20 cellular contexts compared by ENCODE assay signal in genomic region chr9:20012232-20012631, GRCh38.
"Had no signal": no experiment of that assay in that cellular context is flagged by ENCODE, and none has a peak within 500 bp of the region (broad histone marks: within the 10 kb centered on the region; RNA-seq: fewer than 3 reads in every experiment).

No MANE protein-coding gene starts in this region.

- ATAC-seq: activated CD8-positive, alpha-beta memory T cell treated with anti-CD3 and anti-CD28 coated beads, Interleukin-2, amount 10 ng/mL, durations not matched to agents 7 days and 5 days; body of pancreas; left cardiac atrium; naive thymus-derived CD8-positive, alpha-beta T cell; psoas muscle; right cardiac atrium; SK-N-SH treated with all-trans-retinoic acid at 6 μM for 48 hours; stimulated activated naive CD8-positive, alpha-beta T cell treated with anti-CD3 and anti-CD28 coated beads, Interleukin-15, amount 100 ng/mL, for 72 hours; T-cell; WTC11 had no signal

- DNase-seq: activated CD4-positive, alpha-beta T cell treated with anti-CD3 and anti-CD28 coated beads, Interleukin-2, amount 10 ng/mL, durations not matched to agents 7 days and 5 days; activated CD8-positive, alpha-beta memory T cell treated with anti-CD3 and anti-CD28 coated beads, Interleukin-2, amount 10 ng/mL, durations not matched to agents 7 days and 5 days; body of pancreas; caudate nucleus; erythroblast; foreskin melanocyte; glutamatergic neuron; hippocampal formation; left cardiac atrium; mesendoderm; naive thymus-derived CD8-positive, alpha-beta T cell; ovary; psoas muscle; right cardiac atrium; SIG-M5; stimulated activated naive CD8-positive, alpha-beta T cell treated with anti-CD3 and anti-CD28 coated beads, Interleukin-15, amount 100 ng/mL, for 72 hours; T-cell; transverse colon had no signal

- H3K27me3 Mint-ChIP-seq: activated CD4-positive, alpha-beta T cell treated with anti-CD3 and anti-CD28 coated beads, Interleukin-2, amount 10 ng/mL, durations not matched to agents 7 days and 5 days; activated CD8-positive, alpha-beta memory T cell treated with anti-CD3 and anti-CD28 coated beads, Interleukin-2, amount 10 ng/mL, durations not matched to agents 7 days and 5 days; naive thymus-derived CD8-positive, alpha-beta T cell; stimulated activated naive CD8-positive, alpha-beta T cell treated with anti-CD3 and anti-CD28 coated beads, Interleukin-15, amount 100 ng/mL, for 72 hours; T-cell had no signal

- H3K27ac Mint-ChIP-seq: activated CD4-positive, alpha-beta T cell treated with anti-CD3 and anti-CD28 coated beads, Interleukin-2, amount 10 ng/mL, durations not matched to agents 7 days and 5 days; activated CD8-positive, alpha-beta memory T cell treated with anti-CD3 and anti-CD28 coated beads, Interleukin-2, amount 10 ng/mL, durations not matched to agents 7 days and 5 days; stimulated activated naive CD8-positive, alpha-beta T cell treated with anti-CD3 and anti-CD28 coated beads, Interleukin-15, amount 100 ng/mL, for 72 hours; T-cell; WTC11 had no signal

- H3K4me3 Mint-ChIP-seq: activated CD4-positive, alpha-beta T cell treated with anti-CD3 and anti-CD28 coated beads, Interleukin-2, amount 10 ng/mL, durations not matched to agents 7 days and 5 days; activated CD8-positive, alpha-beta memory T cell treated with anti-CD3 and anti-CD28 coated beads, Interleukin-2, amount 10 ng/mL, durations not matched to agents 7 days and 5 days; naive thymus-derived CD8-positive, alpha-beta T cell; stimulated activated naive CD8-positive, alpha-beta T cell treated with anti-CD3 and anti-CD28 coated beads, Interleukin-15, amount 100 ng/mL, for 72 hours; T-cell; WTC11 had no signal
